Comparison of ENCODE assay signal across 8 cellular contexts in genomic region chr1:203172184-203173115, GRCh38. TPM values are rescaled to one million over a fixed set of nuclear protein-coding genes. Genes with fewer than 3 reads are reported as not detected.
A peak's percentile ranks its signal among the peaks of the same experiment; 100 is the strongest.
DNase-seq lines count a peak whose midpoint lies in the region; ATAC-seq, FAIRE-seq and TF ChIP-seq lines count a peak whose summit lies in the region.

No MANE protein-coding gene starts in this region.

- H3K4me1 Mint-ChIP-seq in activated CD4-positive, alpha-beta memory T cell treated with anti-CD3 and anti-CD28 coated beads, Interleukin-2, amount 10 ng/mL, durations not matched to agents 7 days and 5 days, result no peaks in the 10 kb centered on the region

- no peak for TF ChIP-seq EP300 in A549 (IDR thresholded peaks at IDR 0.05)

- FAIRE-seq in A549 (lab: Jason Lieb, UNC), result no peak

- no peaks in the 10 kb centered on the region for H3K9me3 Mint-ChIP-seq in activated CD4-positive, alpha-beta memory T cell treated with anti-CD3 and anti-CD28 coated beads, Interleukin-2, amount 10 ng/mL, durations not matched to agents 7 days and 5 days

- H3K27me3 ChIP-seq in GM06990 (replicated peaks; ENCODE audit: control insufficient read depth, insufficient read depth, low read length) (no peaks in the 10 kb centered on the region; the same call in 1 of the 2 replicates), tibial artery (peaks cover 0 to 16% of the 10 kb centered on the region in 2 donors)

- POLR2A ChIA-PET in A549 (lab: Yijun Ruan, JAX), result no interaction called here
- POLR2A ChIA-PET in activated CD4-positive, alpha-beta memory T cell treated with anti-CD3 and anti-CD28 coated beads, Interleukin-2, amount 10 ng/mL, durations not matched to agents 7 days and 5 days (lab: Charles Lee), result no interaction called here

- WGBS in A549 (ENCODE audit: missing lambda C conversion rate), result 34% methylated on average over 6 of the region's 8 CpGs

- intact Hi-C loops in tibial artery (cut with DNase I; ENCODE audit: low total_unique reads), result no loop called here

- H3K36me3 Mint-ChIP-seq in activated CD4-positive, alpha-beta memory T cell treated with anti-CD3 and anti-CD28 coated beads, Interleukin-2, amount 10 ng/mL, durations not matched to agents 7 days and 5 days (ENCODE audit: low read depth), result no peaks in the 10 kb centered on the region

- H3K9me3 ChIP-seq in A549 (no peaks in the 10 kb centered on the region), tibial artery (no peaks in the 10 kb centered on the region)

- H3K36me3 ChIP-seq in GM06990 (ENCODE audit: control insufficient read depth, insufficient read depth, low read length) (no peaks in the 10 kb centered on the region), tibial artery (no peaks in the 10 kb centered on the region)

- no peak overlapping the region for H3K4me3 Mint-ChIP-seq in activated CD4-positive, alpha-beta memory T cell treated with anti-CD3 and anti-CD28 coated beads, Interleukin-2, amount 10 ng/mL, durations not matched to agents 7 days and 5 days

- H3K27ac ChIP-seq in A549, result no peak overlapping the region
- H3K27ac ChIP-seq in tibial artery, result no peak overlapping the region

- TF ChIP-seq CTCF in A549 (IDR thresholded peaks at IDR 0.05) (peak; percentile 78), GM06990 (IDR thresholded peaks at IDR 0.05; ENCODE audit: insufficient read depth, low read length, poor library complexity, severe bottlenecking) (peak; percentile 98), tibial artery (IDR thresholded peaks at IDR 0.05) (peak; percentile 63 to 64)

- DNase-seq in A549 (ENCODE audit: low read depth in 1 of 2, low spot score in 1 of 2), result peak; percentile 67 to 78
- DNase-seq in GM06990 (ENCODE audit: extremely low read depth, insufficient read length), result no peak
- DNase-seq in NCI-H2107 (lab: John Stamatoyannopoulos, UW), result peak; percentile 51
- peak; percentile 64 for DNase-seq in activated CD4-positive, alpha-beta memory T cell treated with anti-CD3 and anti-CD28 coated beads, Interleukin-2, amount 10 ng/mL, durations not matched to agents 7 days and 5 days
- DNase-seq in epidermal melanocyte (ENCODE audit: insufficient read length, low spot score), result peak; percentile 55
- DNase-seq in mucosa of gallbladder (ENCODE audit: low spot score), result peak; percentile 60
- peak in 1 of 2 donors; percentile 41 for DNase-seq in tibial artery

- TF ChIP-seq RAD21 in A549 (conservative IDR thresholded peaks at IDR 0.05 in 1 of 2, IDR thresholded peaks at IDR 0.05 in 1 of 2), result peak; percentile 61 to 68

- TF ChIP-seq POLR2A in A549 (IDR thresholded peaks at IDR 0.05; ENCODE audit: low read length), result no peak

- H3K27me3 Mint-ChIP-seq in activated CD4-positive, alpha-beta memory T cell treated with anti-CD3 and anti-CD28 coated beads, Interleukin-2, amount 10 ng/mL, durations not matched to agents 7 days and 5 days, result no peaks in the 10 kb centered on the region

- no peak overlapping the region for H3K27ac Mint-ChIP-seq in activated CD4-positive, alpha-beta memory T cell treated with anti-CD3 and anti-CD28 coated beads, Interleukin-2, amount 10 ng/mL, durations not matched to agents 7 days and 5 days

- no peak overlapping the region for H3K4me3 ChIP-seq in A549
- H3K4me3 ChIP-seq in GM06990 (replicated peaks; ENCODE audit: low read depth, low read length), result no peak overlapping the region
- H3K4me3 ChIP-seq in tibial artery, result no peak overlapping the region

- H3K4me2 ChIP-seq in A549, result no peak overlapping the region

- peaks cover 18% of the 10 kb centered on the region for H3K4me1 ChIP-seq in A549
- H3K4me1 ChIP-seq in tibial artery, result peaks cover 0 to 2% (median 0%) of the 10 kb centered on the region in 4 donors

- ATAC-seq in A549 (peak; percentile 67 to 93), HG03139 (IDR thresholded peaks at IDR 0.05; ENCODE audit: unreplicated experiment) (no peak)

- CTCF ChIA-PET in A549 (lab: Yijun Ruan, JAX), result interaction anchor here (0.6 to 13.2 kb wide), 46 partner anchors 9 to 579 kb away, joined by 3 to 188 read pairs (median 5); partner anchors contain the start of genes ADORA1 and CHI3L1
- CTCF ChIA-PET in activated CD4-positive, alpha-beta memory T cell treated with anti-CD3 and anti-CD28 coated beads, Interleukin-2, amount 10 ng/mL, durations not matched to agents 7 days and 5 days (lab: Charles Lee), result interaction anchor here (0.6 to 3.8 kb wide), 22 partner anchors 9 to 413 kb away, joined by 3 to 44 read pairs (median 4); no protein-coding TSS in a partner anchor

TF ChIP-seq in A549, 52 proteins besides CTCF, POLR2A, EP300 and RAD21:
- TF ChIP-seq FOSB (CRISPR knock-in tag; IDR thresholded peaks at IDR 0.05) (no peak), ZSCAN20 (CRISPR knock-in tag; IDR thresholded peaks at IDR 0.05) (no peak), SMC3 (IDR thresholded peaks at IDR 0.05) (peak; percentile 85), CBX8 (IDR thresholded peaks at IDR 0.05) (no peak)

RNA-seq across cellular contexts. Expression of gene MYBPH, which starts 3.2 kb away (rescaled TPM):
- polyA plus RNA-seq in A549 (2011; rRNA removed) (not detected in 2 replicates), A549 (2017; fragmentation: RNase III; extraction: RNeasy Plus Mini Kit Qiagen cat#74134 plus additional on column Dnase treatment) (not detected in 3 replicates)
- not detected in 2 replicates for polyA plus RNA-seq in A549 (2012; cell fraction: cytosol; rRNA removed)
- 0.07 TPM in 1 of 2 replicates, not detected in the other for polyA plus RNA-seq in A549 (2012; cell fraction: nucleus; rRNA removed)
- not detected in 2 replicates for polyA minus RNA-seq in A549 (2011; rRNA and poly(A)+ RNA removed)
- not detected for total RNA-seq in activated CD4-positive, alpha-beta memory T cell treated with anti-CD3 and anti-CD28 coated beads, Interleukin-2, amount 10 ng/mL, durations not matched to agents 7 days and 5 days
- not detected for total RNA-seq in mucosa of gallbladder

RNA-seq across cellular contexts. Expression of gene CHI3L1, which starts 14.1 kb away (rescaled TPM):
- not detected in 2 replicates for polyA plus RNA-seq in A549 (2011; rRNA removed)
- not detected in 2 replicates for polyA plus RNA-seq in A549 (2012; cell fraction: cytosol; rRNA removed)
- polyA plus RNA-seq in A549 (2012; cell fraction: nucleus; rRNA removed), result not detected in 2 replicates
- polyA plus RNA-seq in A549 (2017; fragmentation: RNase III; extraction: RNeasy Plus Mini Kit Qiagen cat#74134 plus additional on column Dnase treatment), result 0.04 TPM in 1 of 3 replicates, not detected in the others
- not detected in 2 replicates for polyA minus RNA-seq in A549 (2011; rRNA and poly(A)+ RNA removed)
- not detected for total RNA-seq in activated CD4-positive, alpha-beta memory T cell treated with anti-CD3 and anti-CD28 coated beads, Interleukin-2, amount 10 ng/mL, durations not matched to agents 7 days and 5 days
- total RNA-seq in mucosa of gallbladder, result 0.40 TPM

RNA-seq across cellular contexts. Expression of gene ADORA1, which starts 44.9 kb away (rescaled TPM):
- 0.48 and 0.50 TPM in 2 replicates for polyA plus RNA-seq in A549 (2011; rRNA removed)
- 0.20 and 0.36 TPM in 2 replicates for polyA plus RNA-seq in A549 (2012; cell fraction: cytosol; rRNA removed)
- polyA plus RNA-seq in A549 (2012; cell fraction: nucleus; rRNA removed), result 0.53 and 0.72 TPM in 2 replicates
- 0.94 to 2.4 TPM (median 1.8 TPM) in 3 replicates for polyA plus RNA-seq in A549 (2017; fragmentation: RNase III; extraction: RNeasy Plus Mini Kit Qiagen cat#74134 plus additional on column Dnase treatment)
- polyA minus RNA-seq in A549 (2011; rRNA and poly(A)+ RNA removed), result 0.50 and 0.58 TPM in 2 replicates
- total RNA-seq in activated CD4-positive, alpha-beta memory T cell treated with anti-CD3 and anti-CD28 coated beads, Interleukin-2, amount 10 ng/mL, durations not matched to agents 7 days and 5 days, result under 1 TPM in 1 of 2 experiments, not detected in 1; 0.40 TPM
- total RNA-seq in mucosa of gallbladder, result 7.3 TPM

RNA-seq across cellular contexts. Expression of gene CHIT1, which starts 57.0 kb away (rescaled TPM):
- polyA plus RNA-seq in A549 (2011; rRNA removed), result not detected in 2 replicates
- under 0.01 TPM in 1 of 2 replicates, not detected in the other for polyA plus RNA-seq in A549 (2012; cell fraction: cytosol; rRNA removed)
- not detected in 2 replicates for polyA plus RNA-seq in A549 (2012; cell fraction: nucleus; rRNA removed)
- polyA plus RNA-seq in A549 (2017; fragmentation: RNase III; extraction: RNeasy Plus Mini Kit Qiagen cat#74134 plus additional on column Dnase treatment), result not detected in 3 replicates
- polyA minus RNA-seq in A549 (2011; rRNA and poly(A)+ RNA removed), result not detected in 2 replicates
- total RNA-seq in activated CD4-positive, alpha-beta memory T cell treated with anti-CD3 and anti-CD28 coated beads, Interleukin-2, amount 10 ng/mL, durations not matched to agents 7 days and 5 days, result under 1 TPM; 0.15 to 0.55 TPM
- 0.06 TPM for total RNA-seq in mucosa of gallbladder
